25 cellular contexts compared by ENCODE assay signal in genomic region chr13:31775148-31775547, GRCh38. TPM values are rescaled to one million over a fixed set of nuclear protein-coding genes. Genes with fewer than 3 reads are reported as not detected.
DNase-seq lines count a peak whose midpoint lies in the region; ATAC-seq, FAIRE-seq and TF ChIP-seq lines count a peak whose summit lies in the region.
"Had no signal": no experiment of that assay in that cellular context is flagged by ENCODE, and none has a peak within 500 bp of the region (broad histone marks: within the 10 kb centered on the region; RNA-seq: fewer than 3 reads in every experiment).

No MANE protein-coding gene starts in this region.

- peaks cover 6% of the 10 kb centered on the region for H3K4me1 ChIP-seq in left ventricle myocardium inferior
- H3K4me1 ChIP-seq in right cardiac atrium (ENCODE audit: control insufficient read depth, insufficient read depth, low read length): no peaks in the 10 kb centered on the region
- peaks cover 9% of the 10 kb centered on the region for H3K4me1 ChIP-seq in astrocyte (ENCODE audit: insufficient read depth, low read length)
- peaks cover 3 to 6% of the 10 kb centered on the region in 2 donors for H3K4me1 ChIP-seq in aorta (ENCODE audit: control insufficient read depth in 1 of 2, insufficient read depth in 2 of 2, low read length in 2 of 2)

- H3K4me3 ChIP-seq in left ventricle myocardium inferior (no peak overlapping the region), right cardiac atrium (ENCODE audit: low read length) (no peak overlapping the region), astrocyte (ENCODE audit: insufficient read depth, low read depth, low read length) (no peak overlapping the region), aorta (ENCODE audit: low read length in 2 of 2) (no peak overlapping the region)
- H3K4me3 ChIP-seq: GM23338, HAP-1, MG63 had no signal

- H3K27ac ChIP-seq in left ventricle myocardium inferior (replicated peaks): peak overlapping the region; percentile 42
- no peak overlapping the region for H3K27ac ChIP-seq in right cardiac atrium (ENCODE audit: low read length)
- H3K27ac ChIP-seq in astrocyte (ENCODE audit: low read depth, low read length): no peak overlapping the region
- H3K27ac ChIP-seq in aorta (ENCODE audit: low read depth in 1 of 2, low read length in 2 of 2): peak overlapping the region; percentile 84 to 86
- H3K27ac ChIP-seq: 22Rv1 had no signal

- H4K20me1 ChIP-seq in astrocyte (ENCODE audit: insufficient read depth, low read length): no peaks in the 10 kb centered on the region

- H3K79me2 ChIP-seq in astrocyte (ENCODE audit: insufficient read depth, low read length): no peaks in the 10 kb centered on the region

- no peak overlapping the region for H3K4me3 Mint-ChIP-seq in astrocyte (ENCODE audit: unreplicated experiment)
- H3K4me3 Mint-ChIP-seq: CD14-positive monocyte, GM23338 had no signal

- TF ChIP-seq CTCF in left ventricle myocardium inferior (IDR thresholded peaks at IDR 0.05; ENCODE audit: borderline replicate concordance): no peak
- TF ChIP-seq CTCF in astrocyte (IDR thresholded peaks at IDR 0.05; ENCODE audit: insufficient read depth, low read depth, low read length): no peak

- H3K4me1 Mint-ChIP-seq in astrocyte (ENCODE audit: low read depth, unreplicated experiment): peaks cover 5% of the 10 kb centered on the region
- H3K4me1 Mint-ChIP-seq: GM23338 had no signal

- H2AFZ ChIP-seq in astrocyte (ENCODE audit: low read depth, low read length): no peak overlapping the region
- H2AFZ ChIP-seq: GM23338 had no signal

- H3K9me3 ChIP-seq in left ventricle myocardium inferior (replicated peaks) (no peaks in the 10 kb centered on the region), right cardiac atrium (ENCODE audit: control insufficient read depth, low read length) (no peaks in the 10 kb centered on the region), astrocyte (ENCODE audit: insufficient read depth, low read depth, low read length) (no peaks in the 10 kb centered on the region), aorta (ENCODE audit: control insufficient read depth, low read length) (no peaks in the 10 kb centered on the region)
- H3K9me3 ChIP-seq: HAP-1, MG63 had no signal

- peaks cover 3% of the 10 kb centered on the region for H3K27me3 ChIP-seq in left ventricle myocardium inferior (ENCODE audit: low read depth)
- H3K27me3 ChIP-seq in right cardiac atrium (ENCODE audit: control insufficient read depth, insufficient read depth): no peaks in the 10 kb centered on the region
- no peaks in the 10 kb centered on the region for H3K27me3 ChIP-seq in astrocyte (ENCODE audit: insufficient read depth, low read length)
- H3K27me3 ChIP-seq in aorta (ENCODE audit: control insufficient read depth in 1 of 2, insufficient read depth in 2 of 2, low read length in 1 of 2): no peaks in the 10 kb centered on the region
- H3K27me3 ChIP-seq: MG63 had no signal

- H3K27ac Mint-ChIP-seq in astrocyte (ENCODE audit: unreplicated experiment): no peak overlapping the region
- H3K27ac Mint-ChIP-seq: GM23338 had no signal

- H3K36me3 ChIP-seq in left ventricle myocardium inferior (no peaks in the 10 kb centered on the region), astrocyte (ENCODE audit: insufficient read depth, low read length) (no peaks in the 10 kb centered on the region), aorta (ENCODE audit: control insufficient read depth in 1 of 2, insufficient read depth in 2 of 2, low read length in 1 of 2) (no peaks in the 10 kb centered on the region)
- H3K36me3 ChIP-seq: HAP-1, MG63 had no signal

- FAIRE-seq in astrocyte (lab: Jason Lieb, UNC): no peak

- WGBS in right cardiac atrium: 94% methylated on average over 2 of the region's 2 CpGs
- 93 to 95% methylated on average over 2 of the region's 2 CpGs for WGBS in aorta, 2 donors

- no peak overlapping the region for H3K4me2 ChIP-seq in astrocyte (ENCODE audit: low read length)
- H3K4me2 ChIP-seq: GM23338 had no signal

- intact Hi-C loops in left ventricle myocardium inferior (cut with micrococcal nuclease): no loop called here
- intact Hi-C loops in right cardiac atrium (cut with DNase I): no loop called here
- intact Hi-C loops in aorta (cut with DNase I): no loop called here

- no peak for ATAC-seq in right cardiac atrium
- no peak for ATAC-seq in aorta (ENCODE audit: low FRiP score)
- no peak for ATAC-seq in GM19023 (IDR thresholded peaks at IDR 0.05; ENCODE audit: unreplicated experiment)
- no peak for ATAC-seq in GM19351 (IDR thresholded peaks at IDR 0.05; ENCODE audit: unreplicated experiment)
- no peak for ATAC-seq in GM21423 (IDR thresholded peaks at IDR 0.05; ENCODE audit: unreplicated experiment)
- ATAC-seq: GM23338 had no signal

- no peaks in the 10 kb centered on the region for H3K9me3 Mint-ChIP-seq in astrocyte (ENCODE audit: unreplicated experiment)
- H3K9me3 Mint-ChIP-seq: GM23338 had no signal

- DNase-seq in left ventricle myocardium inferior (no peak), right cardiac atrium (no peak), astrocyte (ENCODE audit: low read depth) (peak; percentile 78), myocyte (ENCODE audit: low read depth) (peak; percentile 44), aorta (no peak)
- DNase-seq: AML-193, DMS53, EL, GF-D8, Kasumi-1, MG63, NCI-H1417 treated with DMSO at 0.1 percent for 48 hours, NCI-H187, NCI-H446 treated with DMSO at 0.1 percent for 48 hours, NCI-H526 treated with DMSO at 0.1 percent for 48 hours, OCI-M1 had no signal

- H3K27me3 Mint-ChIP-seq in astrocyte (ENCODE audit: low read depth, unreplicated experiment): peaks cover 4% of the 10 kb centered on the region

- no peaks in the 10 kb centered on the region for H3K36me3 Mint-ChIP-seq in astrocyte (ENCODE audit: low read depth, unreplicated experiment)

- no peak overlapping the region for H3K9ac ChIP-seq in astrocyte (ENCODE audit: low read length)

RNA-seq across cellular contexts. Expression of gene RXFP2, which starts 35.8 kb away (rescaled TPM):
- not detected for total RNA-seq in left ventricle myocardium inferior
- not detected for total RNA-seq in right cardiac atrium
- not detected for polyA plus RNA-seq in right cardiac atrium
- total RNA-seq in astrocyte: not detected in 2 replicates
- not detected in 2 replicates for total RNA-seq in myocyte
- not detected for polyA plus RNA-seq in myocyte (2012)
- total RNA-seq in aorta: not detected
- not detected for polyA plus RNA-seq in aorta
- total RNA-seq: GM23338, Right ventricle myocardium inferior, SK-MEL-5 had no signal
- polyA plus RNA-seq: GM23338 had no signal

Comparison
In these comparisons a context has a peak if more than half of its experiments do, and no peak if none do; other contexts are left out.
1. H3K27ac ChIP-seq: peak in left ventricle myocardium inferior (single experiment) and aorta (2 of 2); none in right cardiac atrium (single experiment) and astrocyte (single experiment).
2. DNase-seq: peak in astrocyte (single experiment) and myocyte (single experiment); none in left ventricle myocardium inferior (single experiment), right cardiac atrium (0 of 3) and aorta (0 of 2).